ENCODE assay signal across 29 cellular contexts in the genomic region with DNA sequence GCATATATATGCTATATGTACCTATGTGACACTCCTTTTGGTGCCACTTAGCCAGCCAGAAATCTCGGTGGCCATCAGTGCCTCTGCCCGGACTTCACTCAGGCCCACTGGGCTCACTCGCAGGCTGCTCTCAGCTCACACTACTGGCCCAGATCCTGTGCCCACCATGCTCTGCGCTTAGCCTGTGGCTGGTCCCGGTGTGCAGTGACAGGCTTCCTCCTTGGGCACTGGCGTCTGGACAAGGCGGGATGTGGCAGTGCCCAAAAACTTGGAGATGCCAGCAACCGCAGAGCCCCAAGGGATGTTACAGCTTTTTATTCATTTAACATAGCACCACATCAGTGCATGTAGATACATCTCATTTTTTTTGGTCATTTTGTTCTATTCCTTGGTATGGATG.
"Had no signal": no experiment of that assay in that cellular context is flagged by ENCODE, and none has a peak within 500 bp of the region (broad histone marks: within the 10 kb centered on the region; RNA-seq: fewer than 3 reads in every experiment).

No MANE protein-coding gene starts in this region.

- H3K36me3 ChIP-seq: colonic mucosa, esophagus squamous epithelium, heart right ventricle, left ventricle myocardium inferior, lower lobe of right lung, pancreas, right lobe of liver, stomach, thyroid gland, vagina had no signal

- H3K27me3 Mint-ChIP-seq: dendritic cell treated with granulocyte-macrophage colony-stimulating factor and Interleukin-4, amounts not matched to agents 40 ng/mL and 50 ng/mL, for 4 days; memory B cell; stimulated activated naive B cell treated with anti-CD40 and anti-IgM and Interleukin-4, amounts not matched to agents 10 μg/mL and 1 μg/mL and 100 μg/mL, for 72 hours had no signal

- H3K36me3 Mint-ChIP-seq: memory B cell; naive thymus-derived CD4-positive, alpha-beta T cell; stimulated activated naive B cell treated with anti-CD40 and anti-IgM and Interleukin-4, amounts not matched to agents 10 μg/mL and 1 μg/mL and 100 μg/mL, for 72 hours had no signal

- H3K27ac Mint-ChIP-seq: dendritic cell treated with granulocyte-macrophage colony-stimulating factor and Interleukin-4, amounts not matched to agents 40 ng/mL and 50 ng/mL, for 4 days; endodermal cell; memory B cell; naive thymus-derived CD4-positive, alpha-beta T cell; nephron progenitor cell; progenitor cell of endocrine pancreas; stimulated activated naive B cell treated with anti-CD40 and anti-IgM and Interleukin-4, amounts not matched to agents 10 μg/mL and 1 μg/mL and 100 μg/mL, for 72 hours had no signal

- H3K4me3 ChIP-seq: colonic mucosa, esophagus squamous epithelium, heart right ventricle, left ventricle myocardium inferior, lower lobe of right lung, pancreas, right lobe of liver, stomach, thyroid gland, vagina had no signal

- ATAC-seq: heart right ventricle; left cardiac atrium; lower lobe of right lung; naive thymus-derived CD4-positive, alpha-beta T cell; pancreas; right lobe of liver; stimulated activated naive B cell treated with anti-CD40 and anti-IgM and Interleukin-4, amounts not matched to agents 10 μg/mL and 1 μg/mL and 100 μg/mL, for 72 hours had no signal

- H3K27me3 ChIP-seq: colonic mucosa, esophagus squamous epithelium, heart right ventricle, pancreas, right lobe of liver, stomach, thyroid gland, vagina had no signal

- FAIRE-seq: islet of Langerhans, pancreas had no signal

- H3K9me3 ChIP-seq: colonic mucosa, esophagus squamous epithelium, heart right ventricle, left ventricle myocardium inferior, lower lobe of right lung, pancreas, right lobe of liver, stomach, thyroid gland, vagina had no signal

- H3K27ac ChIP-seq: colonic mucosa, lower lobe of right lung, stomach had no signal

- DNase-seq: colonic mucosa; effector CD8-positive, alpha-beta T cell; endodermal cell; esophagus squamous epithelium; foreskin melanocyte; glutamatergic neuron; heart right ventricle; hippocampal formation; left cardiac atrium; left ventricle myocardium inferior; lower lobe of right lung; midbrain; naive thymus-derived CD4-positive, alpha-beta T cell; nephron progenitor cell; occipital lobe; pancreas; right lobe of liver; small intestine; stimulated activated CD4-positive, alpha-beta T cell treated with anti-CD3 and anti-CD28 coated beads, Interleukin-15, amount 100 ng/mL, for 24 hours; stimulated activated CD4-positive, alpha-beta T cell treated with anti-CD3 and anti-CD28 coated beads, Interleukin-2, amount 100 ng/mL, for 48 hours; stimulated activated naive B cell treated with anti-CD40 and anti-IgM and Interleukin-4, amounts not matched to agents 10 μg/mL and 1 μg/mL and 100 μg/mL, for 72 hours; stomach; thyroid gland; trophoblast cell had no signal

- H3K4me1 Mint-ChIP-seq: memory B cell; naive thymus-derived CD4-positive, alpha-beta T cell; stimulated activated naive B cell treated with anti-CD40 and anti-IgM and Interleukin-4, amounts not matched to agents 10 μg/mL and 1 μg/mL and 100 μg/mL, for 72 hours had no signal

- H3K9me3 Mint-ChIP-seq: dendritic cell treated with granulocyte-macrophage colony-stimulating factor and Interleukin-4, amounts not matched to agents 40 ng/mL and 50 ng/mL, for 4 days; endodermal cell; memory B cell; naive thymus-derived CD4-positive, alpha-beta T cell; nephron progenitor cell; stimulated activated naive B cell treated with anti-CD40 and anti-IgM and Interleukin-4, amounts not matched to agents 10 μg/mL and 1 μg/mL and 100 μg/mL, for 72 hours had no signal

- H3K4me3 Mint-ChIP-seq: dendritic cell treated with granulocyte-macrophage colony-stimulating factor and Interleukin-4, amounts not matched to agents 40 ng/mL and 50 ng/mL, for 4 days; endodermal cell; memory B cell; naive thymus-derived CD4-positive, alpha-beta T cell; nephron progenitor cell; stimulated activated naive B cell treated with anti-CD40 and anti-IgM and Interleukin-4, amounts not matched to agents 10 μg/mL and 1 μg/mL and 100 μg/mL, for 72 hours had no signal
